Comparison of ENCODE assay signal across 8 cellular contexts in genomic region chr1:203794764-203795381, GRCh38. TPM values are rescaled to one million over a fixed set of nuclear protein-coding genes. Genes with fewer than 3 reads are reported as not detected.
DNase-seq lines count a peak whose midpoint lies in the region; ATAC-seq and TF ChIP-seq lines count a peak whose summit lies in the region.

No MANE protein-coding gene starts in this region.

- ATAC-seq in GM18868 (IDR thresholded peaks at IDR 0.05; ENCODE audit: unreplicated experiment) = no peak

- intact Hi-C loops in sigmoid colon (cut with DNase I) = loop anchor here (2.0 to 10.0 kb wide), 5 partner anchors 24 to 293 kb away; no protein-coding TSS in a partner anchor

- H3K4me1 ChIP-seq in GM23248 (ENCODE audit: insufficient read depth) (peaks cover 34% of the 10 kb centered on the region), sigmoid colon (peaks cover 0 to 39% (median 36%) of the 10 kb centered on the region in 4 donors)

- H3K27ac ChIP-seq in GM23248 = peak overlapping the region; percentile 97
- H3K27ac ChIP-seq in WERI-Rb-1 = peak overlapping the region; percentile 96
- H3K27ac ChIP-seq in sigmoid colon = peak overlapping the region; percentile 92 to 99 (median 96)

- DNase-seq in GM23248 (no peak), WERI-Rb-1 (no peak), fibroblast of pulmonary artery (ENCODE audit: low read depth) (no peak), sigmoid colon (no peak), OCI-M1 (lab: John Stamatoyannopoulos, UW) (no peak), G401 (ENCODE audit: low spot score) (no peak), islet precursor cell (no peak)

- peak overlapping the region; percentile 96 for H2AFZ ChIP-seq in GM23248

- in situ Hi-C loops in GM23248 (cut with MboI) (no loop called here), G401 (cut with HindIII; ENCODE audit: low sequenced_read_pairs) (no loop called here)

- TF ChIP-seq EP300 in sigmoid colon (IDR thresholded peaks at IDR 0.05) = no peak

- H3K4me3 ChIP-seq in GM23248 = peak overlapping the region; percentile 99
- peak overlapping the region; percentile 78 for H3K4me3 ChIP-seq in WERI-Rb-1 (ENCODE audit: low read depth, low read length)
- peak overlapping the region; percentile 79 for H3K4me3 ChIP-seq in fibroblast of pulmonary artery (replicated peaks; ENCODE audit: low read depth, low read length)
- H3K4me3 ChIP-seq in sigmoid colon = peak overlapping the region; percentile 68 to 90 (median 78)

- H3K9me3 ChIP-seq in GM23248 (ENCODE audit: low read depth) (no peaks in the 10 kb centered on the region), WERI-Rb-1 (ENCODE audit: severe bottlenecking) (no peaks in the 10 kb centered on the region), sigmoid colon (no peaks in the 10 kb centered on the region)

- no peak for TF ChIP-seq POLR2A in sigmoid colon (IDR thresholded peaks at IDR 0.05)

- H3F3A ChIP-seq in GM23248 (ENCODE audit: insufficient read depth) = peaks cover 13% of the 10 kb centered on the region

- WGBS in GM23248 (ENCODE audit: low coverage in 1 of 2, low lambda C conversion rate in 2 of 2, missing lambda C conversion rate in 2 of 2), 2 experiments = 57 to 58% methylated on average over 17 of the region's 17 CpGs
- 83 to 84% methylated on average over 17 of the region's 17 CpGs for WGBS in sigmoid colon, 2 donors

- H3K79me2 ChIP-seq in GM23248 (ENCODE audit: insufficient read depth) = peaks cover 40% of the 10 kb centered on the region

- peaks cover 23% of the 10 kb centered on the region; the same call in 1 of the 2 replicates for H3K36me3 ChIP-seq in GM23248 (ENCODE audit: low read depth)
- peaks cover 39% of the 10 kb centered on the region for H3K36me3 ChIP-seq in WERI-Rb-1
- H3K36me3 ChIP-seq in sigmoid colon = peaks cover 0 to 15% (median 0%) of the 10 kb centered on the region in 4 donors

- peak overlapping the region; percentile 92 for H3K4me2 ChIP-seq in GM23248 (ENCODE audit: unreplicated experiment)

- peaks cover 22% of the 10 kb centered on the region; the same call in 1 of the 2 replicates for H4K20me1 ChIP-seq in GM23248 (ENCODE audit: insufficient read depth)

- no peaks in the 10 kb centered on the region for H3K9me2 ChIP-seq in GM23248 (ENCODE audit: insufficient read depth)

- TF ChIP-seq CTCF in WERI-Rb-1 (IDR thresholded peaks at IDR 0.05; ENCODE audit: low read depth, low read length) (no peak), fibroblast of pulmonary artery (IDR thresholded peaks at IDR 0.05; ENCODE audit: low read length, missing control alignments) (no peak), sigmoid colon (IDR thresholded peaks at IDR 0.05) (no peak)

- peak overlapping the region; percentile 99 for H3K9ac ChIP-seq in GM23248

- H3K27me3 ChIP-seq in GM23248 (replicated peaks; ENCODE audit: insufficient read depth) = no peaks in the 10 kb centered on the region
- no peaks in the 10 kb centered on the region for H3K27me3 ChIP-seq in WERI-Rb-1 (ENCODE audit: insufficient read depth, low read depth, severe bottlenecking)
- no peaks in the 10 kb centered on the region for H3K27me3 ChIP-seq in sigmoid colon

RNA-seq across cellular contexts. Expression of gene ZBED6, which starts 0.6 kb away (rescaled TPM):
- total RNA-seq in GM23248 (2014; rRNA removed; shearing (Covaris generic)) = 14.3 and 28.7 TPM in 2 replicates
- polyA plus RNA-seq in GM23248 (2016; fragmentation: Nextera tagmentation; extraction: Ambion mirVana) = 1.7 and 3.3 TPM in 2 replicates
- 10 to 100 TPM; 11.0 to 21.4 (median 19.6) TPM for total RNA-seq in sigmoid colon
- 1 to 10 TPM in 2 of 3 donors, under 1 TPM in 1; 0.60 to 4.0 (median 1.6) TPM for polyA plus RNA-seq in sigmoid colon
- total RNA-seq in G401 (2014; rRNA removed; shearing (Covaris generic)) = 4.2 and 7.4 TPM in 2 replicates

RNA-seq across cellular contexts. Expression of gene ZC3H11A, which starts 0.6 kb away (rescaled TPM):
- 73.3 and 81.6 TPM in 2 replicates for total RNA-seq in GM23248 (2014; rRNA removed; shearing (Covaris generic))
- 31.3 and 35.9 TPM in 2 replicates for polyA plus RNA-seq in GM23248 (2016; fragmentation: Nextera tagmentation; extraction: Ambion mirVana)
- total RNA-seq in sigmoid colon = 100 to 1,000 TPM in 1 of 4 donors, 10 to 100 TPM in 3; 84.9 to 111 (median 88.6) TPM
- polyA plus RNA-seq in sigmoid colon = 10 to 100 TPM; 17.8 to 44.3 (median 19.2) TPM
- 40.6 and 57.6 TPM in 2 replicates for total RNA-seq in G401 (2014; rRNA removed; shearing (Covaris generic))

RNA-seq across cellular contexts. Expression of gene LAX1, which starts 29.9 kb away (rescaled TPM):
- total RNA-seq in GM23248 (2014; rRNA removed; shearing (Covaris generic)) = 0.11 TPM in 1 of 2 replicates, not detected in the other
- polyA plus RNA-seq in GM23248 (2016; fragmentation: Nextera tagmentation; extraction: Ambion mirVana) (not detected in 2 replicates), sigmoid colon (1 to 10 TPM in 1 of 3 donors, under 1 TPM in 1, not detected in 1; 0.60 to 3.6 TPM)
- 1 to 10 TPM in 1 of 4 donors, under 1 TPM in 1, not detected in 2; 0.83 to 1.1 TPM for total RNA-seq in sigmoid colon
- not detected in 2 replicates for total RNA-seq in G401 (2014; rRNA removed; shearing (Covaris generic))
